ENCODE assay signal across 23 cellular contexts in the genomic region with DNA sequence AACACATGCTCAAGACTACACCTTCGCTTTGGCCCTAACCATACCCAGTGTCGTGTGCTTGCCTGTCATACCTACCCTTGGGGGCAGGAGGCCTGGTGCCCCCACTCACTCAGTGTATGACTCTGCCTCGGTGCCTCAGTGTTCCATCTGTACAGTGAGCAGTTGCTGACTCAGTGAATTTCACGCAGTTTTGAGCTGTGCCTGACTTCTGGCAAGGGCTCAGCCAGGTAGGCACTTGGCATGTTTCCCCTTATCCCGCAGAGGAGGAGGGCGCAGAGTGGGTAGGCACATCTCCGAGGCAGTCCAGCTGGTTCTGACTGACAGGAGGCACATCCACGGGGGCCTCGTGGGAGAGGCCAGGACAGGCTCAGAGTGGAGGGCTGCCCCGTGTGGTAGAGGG.
"Had no signal": no experiment of that assay in that cellular context is flagged by ENCODE, and none has a peak within 500 bp of the region (broad histone marks: within the 10 kb centered on the region; RNA-seq: fewer than 3 reads in every experiment).

No MANE protein-coding gene starts in this region.

- ATAC-seq: activated CD4-positive, alpha-beta T cell treated with anti-CD3 and anti-CD28 coated beads for 36 hours; body of pancreas; heart right ventricle; left cardiac atrium; stimulated activated memory B cell treated with anti-CD40 and anti-IgM and Interleukin-4, amounts not matched to agents 10 μg/mL and 1 μg/mL and 100 μg/mL, for 72 hours had no signal

- FAIRE-seq: endometrium, urothelium cell line had no signal

- H3K9me3 ChIP-seq: body of pancreas, heart right ventricle, sigmoid colon, stomach, suprapubic skin, transverse colon had no signal

- H3K4me2 ChIP-seq: smooth muscle cell had no signal

- H3K4me1 ChIP-seq: heart right ventricle, sigmoid colon, suprapubic skin, transverse colon had no signal

- H3K27me3 ChIP-seq: body of pancreas, sigmoid colon had no signal

- H3K27ac ChIP-seq: body of pancreas, heart right ventricle, sigmoid colon, stomach, suprapubic skin, transverse colon had no signal

- H3K36me3 ChIP-seq: heart right ventricle, sigmoid colon, stomach, suprapubic skin, transverse colon had no signal

- H3K4me3 ChIP-seq: body of pancreas, heart right ventricle, sigmoid colon, smooth muscle cell, stomach, suprapubic skin, transverse colon had no signal

- DNase-seq: activated CD4-positive, alpha-beta T cell treated with anti-CD3 and anti-CD28 coated beads for 36 hours; activated CD4-positive, alpha-beta T cell treated with anti-CD3 and anti-CD28 coated beads, Interleukin-2, amount 50 U/mL, for 4 hours; activated CD8-positive, alpha-beta memory T cell treated with anti-CD3 and anti-CD28 coated beads, Interleukin-2, amount 50 U/mL, for 48 hours; activated naive CD4-positive, alpha-beta T cell treated with anti-CD3 and anti-CD28 coated beads, Interleukin-2, amount 10 ng/mL, durations not matched to agents 7 days and 5 days; activated T-cell treated with anti-CD3 and anti-CD28 coated beads, Interleukin-2, amount 50 U/mL, for 48 hours; amygdala; body of pancreas; effector CD4-positive, alpha-beta T cell; heart right ventricle; islet precursor cell; left cardiac atrium; nephron progenitor cell; occipital lobe; sigmoid colon; stimulated activated CD4-positive, alpha-beta T cell treated with anti-CD3 and anti-CD28 coated beads, Interleukin-15, amount 100 ng/mL, for 24 hours; stomach; T-helper 9 cell; transverse colon had no signal
